In the genomic region with DNA sequence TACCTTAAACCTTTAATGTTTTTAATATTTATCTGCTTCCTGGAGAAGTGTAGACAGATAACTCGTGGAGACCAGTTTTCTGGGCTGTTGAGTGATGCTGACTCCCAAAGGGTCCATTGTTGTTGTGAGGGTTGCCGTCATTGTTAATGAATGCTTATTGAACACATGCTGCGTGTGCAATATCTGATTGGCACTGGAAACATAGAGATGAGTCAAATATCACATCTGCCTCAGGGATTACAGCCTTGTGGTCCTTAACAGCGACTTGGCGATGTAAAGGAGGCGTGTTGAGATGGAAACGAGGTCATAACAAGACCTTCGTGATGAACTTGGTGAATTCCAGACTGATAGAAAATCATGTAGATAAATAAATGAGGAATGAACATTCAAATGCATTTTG, we compare ENCODE assay signal across 22 cellular contexts.
"Had no signal": no experiment of that assay in that cellular context is flagged by ENCODE, and none has a peak within 500 bp of the region (broad histone marks: within the 10 kb centered on the region; RNA-seq: fewer than 3 reads in every experiment).

No MANE protein-coding gene starts in this region.

- H3K27me3 ChIP-seq: colonic mucosa, left lung, neutrophil, uterus had no signal

- H3K27ac Mint-ChIP-seq: activated CD4-positive, alpha-beta memory T cell treated with anti-CD3 and anti-CD28 coated beads for 36 hours; activated CD4-positive, alpha-beta T cell treated with anti-CD3 and anti-CD28 coated beads, Interleukin-2, amount 10 ng/mL, durations not matched to agents 24 days and 14 days; activated naive CD4-positive, alpha-beta T cell treated with anti-CD3 and anti-CD28 coated beads, Interleukin-2, amount 10 ng/mL, durations not matched to agents 7 days and 5 days; nephron; stimulated activated effector memory CD8-positive, alpha-beta T cell treated with anti-CD3 and anti-CD28 coated beads, Interleukin-12 subunit alpha, Interleukin-12 subunit beta, amount 100 ng/mL, for 72 hours; stimulated activated naive CD8-positive, alpha-beta T cell treated with anti-CD3 and anti-CD28 coated beads, Interleukin-15, Interleukin-2, amounts not matched to agents 100 ng/mL and 50 ng/mL, for 24 hours; type B pancreatic cell had no signal

- H3K4me3 ChIP-seq: colonic mucosa, left lung, uterus had no signal

- H3K4me1 ChIP-seq: colonic mucosa, left lung, uterus had no signal

- H3K4me3 Mint-ChIP-seq: activated CD4-positive, alpha-beta memory T cell treated with anti-CD3 and anti-CD28 coated beads for 36 hours; activated CD4-positive, alpha-beta T cell treated with anti-CD3 and anti-CD28 coated beads, Interleukin-2, amount 10 ng/mL, durations not matched to agents 24 days and 14 days; activated naive CD4-positive, alpha-beta T cell treated with anti-CD3 and anti-CD28 coated beads, Interleukin-2, amount 10 ng/mL, durations not matched to agents 7 days and 5 days; nephron; stimulated activated effector memory CD8-positive, alpha-beta T cell treated with anti-CD3 and anti-CD28 coated beads, Interleukin-12 subunit alpha, Interleukin-12 subunit beta, amount 100 ng/mL, for 72 hours; stimulated activated naive CD8-positive, alpha-beta T cell treated with anti-CD3 and anti-CD28 coated beads, Interleukin-15, Interleukin-2, amounts not matched to agents 100 ng/mL and 50 ng/mL, for 24 hours; type B pancreatic cell had no signal

- H3K9me3 Mint-ChIP-seq: activated CD4-positive, alpha-beta memory T cell treated with anti-CD3 and anti-CD28 coated beads for 36 hours; activated CD4-positive, alpha-beta T cell treated with anti-CD3 and anti-CD28 coated beads, Interleukin-2, amount 10 ng/mL, durations not matched to agents 24 days and 14 days; activated naive CD4-positive, alpha-beta T cell treated with anti-CD3 and anti-CD28 coated beads, Interleukin-2, amount 10 ng/mL, durations not matched to agents 7 days and 5 days; stimulated activated effector memory CD8-positive, alpha-beta T cell treated with anti-CD3 and anti-CD28 coated beads, Interleukin-12 subunit alpha, Interleukin-12 subunit beta, amount 100 ng/mL, for 72 hours; stimulated activated naive CD8-positive, alpha-beta T cell treated with anti-CD3 and anti-CD28 coated beads, Interleukin-15, Interleukin-2, amounts not matched to agents 100 ng/mL and 50 ng/mL, for 24 hours; type B pancreatic cell had no signal

- H3K27me3 Mint-ChIP-seq: activated CD4-positive, alpha-beta memory T cell treated with anti-CD3 and anti-CD28 coated beads for 36 hours; activated CD4-positive, alpha-beta T cell treated with anti-CD3 and anti-CD28 coated beads, Interleukin-2, amount 10 ng/mL, durations not matched to agents 24 days and 14 days; activated naive CD4-positive, alpha-beta T cell treated with anti-CD3 and anti-CD28 coated beads, Interleukin-2, amount 10 ng/mL, durations not matched to agents 7 days and 5 days; stimulated activated naive CD8-positive, alpha-beta T cell treated with anti-CD3 and anti-CD28 coated beads, Interleukin-15, Interleukin-2, amounts not matched to agents 100 ng/mL and 50 ng/mL, for 24 hours; type B pancreatic cell had no signal

- FAIRE-seq: bronchial epithelial cell, small intestine had no signal

- H3K27ac ChIP-seq: colonic mucosa, left lung, neutrophil, uterus had no signal

- H3K4me1 Mint-ChIP-seq: activated CD4-positive, alpha-beta T cell treated with anti-CD3 and anti-CD28 coated beads, Interleukin-2, amount 10 ng/mL, durations not matched to agents 24 days and 14 days; activated naive CD4-positive, alpha-beta T cell treated with anti-CD3 and anti-CD28 coated beads, Interleukin-2, amount 10 ng/mL, durations not matched to agents 7 days and 5 days; nephron; stimulated activated effector memory CD8-positive, alpha-beta T cell treated with anti-CD3 and anti-CD28 coated beads, Interleukin-12 subunit alpha, Interleukin-12 subunit beta, amount 100 ng/mL, for 72 hours had no signal

- DNase-seq: activated CD4-positive, alpha-beta memory T cell treated with anti-CD3 and anti-CD28 coated beads for 36 hours; activated CD4-positive, alpha-beta T cell treated with anti-CD3 and anti-CD28 coated beads, Interleukin-2, amount 10 ng/mL, durations not matched to agents 24 days and 14 days; activated CD4-positive, CD25-positive, alpha-beta regulatory T cell treated with anti-CD3 and anti-CD28 coated beads, Interleukin-2, amount 50 U/mL, for 72 hours; activated CD8-positive, alpha-beta memory T cell treated with anti-CD3 and anti-CD28 coated beads, Interleukin-2, amount 50 U/mL, for 4 hours; activated gamma-delta T cell; activated naive CD4-positive, alpha-beta T cell treated with anti-CD3 and anti-CD28 coated beads, Interleukin-2, amount 10 ng/mL, durations not matched to agents 7 days and 5 days; activated T-cell treated with anti-CD3 and anti-CD28 coated beads, Interleukin-2, amount 50 U/mL, for 1 hour; cerebellar nuclear complex; colonic mucosa; effector memory CD4-positive, alpha-beta T cell; foreskin melanocyte; left lung; small intestine; stimulated activated CD4-positive, alpha-beta T cell treated with anti-CD3 and anti-CD28 coated beads, Interleukin-4, amount 100 ng/mL, for 24 hours; T-helper 2 cell; uterus had no signal

- H3K36me3 ChIP-seq: colonic mucosa, neutrophil, uterus had no signal

- H3K9me3 ChIP-seq: colonic mucosa, left lung, neutrophil, uterus had no signal
